Comparison of ENCODE assay signal across 33 cellular contexts in genomic region chr4:107974523-107974922, GRCh38.
"Had no signal": no experiment of that assay in that cellular context is flagged by ENCODE, and none has a peak within 500 bp of the region (broad histone marks: within the 10 kb centered on the region; RNA-seq: fewer than 3 reads in every experiment).

No MANE protein-coding gene starts in this region.

- H3K9me3 ChIP-seq: ascending aorta had no signal

- H3K4me1 Mint-ChIP-seq: activated B cell treated with CpG ODN at 0.5 μM for 24 hours; activated CD4-positive, alpha-beta T cell treated with anti-CD3 and anti-CD28 coated beads, Interleukin-2, amount 10 ng/mL, durations not matched to agents 24 days and 14 days; activated naive CD4-positive, alpha-beta T cell treated with anti-CD3 and anti-CD28 coated beads, Interleukin-2, amount 50 U/mL, for 24 hours; brain had no signal

- H3K4me1 ChIP-seq: ascending aorta had no signal

- H3K27me3 Mint-ChIP-seq: activated CD4-positive, alpha-beta memory T cell treated with anti-CD3 and anti-CD28 coated beads for 36 hours; activated naive CD4-positive, alpha-beta T cell treated with anti-CD3 and anti-CD28 coated beads, Interleukin-2, amount 50 U/mL, for 24 hours; activated naive CD8-positive, alpha-beta T cell; activated naive CD8-positive, alpha-beta T cell treated with anti-CD3 and anti-CD28 coated beads, Interleukin-2, amount 10 ng/mL, durations not matched to agents 7 days and 5 days; activated naive CD8-positive, alpha-beta T cell treated with anti-CD3 and anti-CD28 coated beads, Interleukin-2, amount 50 U/mL, for 24 hours; brain had no signal

- DNase-seq: activated B cell treated with CpG ODN at 0.5 μM for 24 hours; activated CD4-positive, alpha-beta memory T cell treated with anti-CD3 and anti-CD28 coated beads for 36 hours; activated CD4-positive, alpha-beta T cell treated with anti-CD3 and anti-CD28 coated beads, Interleukin-2, amount 10 ng/mL, durations not matched to agents 24 days and 14 days; activated CD4-positive, alpha-beta T cell treated with anti-CD3 and anti-CD28 coated beads, Interleukin-2, amount 50 U/mL, for 1 hour; activated CD4-positive, alpha-beta T cell treated with anti-CD3 and anti-CD28 coated beads, Interleukin-2, amount 50 U/mL, for 4 hours; activated CD4-positive, CD25-positive, alpha-beta regulatory T cell treated with anti-CD3 and anti-CD28 coated beads, Interleukin-2, amount 50 U/mL, for 72 hours; activated CD8-positive, alpha-beta memory T cell treated with anti-CD3 and anti-CD28 coated beads, Interleukin-2, amount 50 U/mL, for 4 hours; activated effector memory CD4-positive, alpha-beta T cell treated with Interleukin-2 at 50 U/mL for 16 hours; activated gamma-delta T cell; activated naive CD4-positive, alpha-beta T cell treated with anti-CD3 and anti-CD28 coated beads, Interleukin-2, amount 10 ng/mL, durations not matched to agents 7 days and 5 days; activated naive CD4-positive, alpha-beta T cell treated with Interleukin-2 at 50 U/mL for 16 hours; activated naive CD8-positive, alpha-beta T cell treated with anti-CD3 and anti-CD28 coated beads, Interleukin-2, amount 10 ng/mL, durations not matched to agents 7 days and 5 days; activated naive CD8-positive, alpha-beta T cell treated with anti-CD3 and anti-CD28 coated beads, Interleukin-2, amount 50 U/mL, for 24 hours; activated T-cell treated with anti-CD3 and anti-CD28 coated beads for 4 hours; activated T-cell treated with anti-CD3 and anti-CD28 coated beads, Interleukin-2, amount 50 U/mL, for 1 hour; activated T-cell treated with anti-CD3 and anti-CD28 coated beads, Interleukin-2, amount 50 U/mL, for 4 hours; activated T-cell treated with anti-CD3 and anti-CD28 coated beads, Interleukin-2, amount 50 U/mL, for 72 hours; amygdala; anterior cingulate cortex; caudate nucleus; SW 1271; T-helper 1 cell; T-helper 9 cell had no signal

- ATAC-seq: activated naive CD8-positive, alpha-beta T cell treated with anti-CD3 and anti-CD28 coated beads, Interleukin-2, amount 50 U/mL, for 24 hours had no signal

- H3K4me3 ChIP-seq: ascending aorta, cardiac muscle cell had no signal

- H3K27me3 ChIP-seq: ascending aorta, cardiac muscle cell had no signal

- H3K9me3 Mint-ChIP-seq: activated CD4-positive, alpha-beta memory T cell treated with anti-CD3 and anti-CD28 coated beads for 36 hours; activated naive CD4-positive, alpha-beta T cell treated with anti-CD3 and anti-CD28 coated beads, Interleukin-2, amount 50 U/mL, for 24 hours; activated T-cell treated with anti-CD3 and anti-CD28 coated beads, Interleukin-2, amount 50 U/mL, for 4 hours; activated T-helper 1 cell treated with anti-CD3 and anti-CD28 coated beads, Interleukin-12 subunit alpha, Interleukin-12 subunit beta, Interleukin-2, Interleukin-4 antibody, amounts not matched to agents 30 ng/mL and 10 ng/mL and 1 ng/mL, durations not matched to agents 14 hours and 24 hours and 36 hours; T-helper 1 cell treated with Interleukin-12 subunit alpha and Interleukin-12 subunit beta and Interleukin-4 antibody, amounts not matched to agents 30 μg/mL and 1 μg/mL, for 36 hours; T-helper 2 cell treated with Interferon-gamma antibody and Interleukin-4, amounts not matched to agents 5 μg/mL and 100 μg/mL, for 36 hours had no signal

- H3K4me3 Mint-ChIP-seq: activated B cell treated with CpG ODN at 0.5 μM for 24 hours; activated CD4-positive, alpha-beta memory T cell treated with anti-CD3 and anti-CD28 coated beads for 36 hours; activated CD4-positive, alpha-beta T cell treated with anti-CD3 and anti-CD28 coated beads, Interleukin-2, amount 10 ng/mL, durations not matched to agents 24 days and 14 days; activated naive CD4-positive, alpha-beta T cell treated with anti-CD3 and anti-CD28 coated beads, Interleukin-2, amount 10 ng/mL, durations not matched to agents 7 days and 5 days; activated naive CD4-positive, alpha-beta T cell treated with anti-CD3 and anti-CD28 coated beads, Interleukin-2, amount 50 U/mL, for 24 hours; activated naive CD8-positive, alpha-beta T cell; activated naive CD8-positive, alpha-beta T cell treated with anti-CD3 and anti-CD28 coated beads, Interleukin-2, amount 10 ng/mL, durations not matched to agents 7 days and 5 days; activated naive CD8-positive, alpha-beta T cell treated with anti-CD3 and anti-CD28 coated beads, Interleukin-2, amount 50 U/mL, for 24 hours; activated T-cell treated with anti-CD3 and anti-CD28 coated beads, Interleukin-2, amount 50 U/mL, for 4 hours; activated T-cell treated with anti-CD3 and anti-CD28 coated beads, Interleukin-2, amount 50 U/mL, for 72 hours; activated T-helper 1 cell treated with anti-CD3 and anti-CD28 coated beads, Interleukin-12 subunit alpha, Interleukin-12 subunit beta, Interleukin-2, Interleukin-4 antibody, amounts not matched to agents 30 ng/mL and 10 ng/mL and 1 ng/mL, durations not matched to agents 14 hours and 24 hours and 36 hours; brain; T-helper 1 cell treated with Interleukin-12 subunit alpha and Interleukin-12 subunit beta and Interleukin-4 antibody, amounts not matched to agents 30 μg/mL and 1 μg/mL, for 36 hours; T-helper 2 cell treated with Interferon-gamma antibody and Interleukin-4, amounts not matched to agents 5 μg/mL and 100 μg/mL, for 36 hours had no signal

- H3K27ac ChIP-seq: ascending aorta, cardiac muscle cell, VCaP had no signal

- H3K36me3 Mint-ChIP-seq: activated CD4-positive, alpha-beta memory T cell treated with anti-CD3 and anti-CD28 coated beads for 36 hours; activated naive CD4-positive, alpha-beta T cell treated with anti-CD3 and anti-CD28 coated beads, Interleukin-2, amount 50 U/mL, for 24 hours; activated naive CD8-positive, alpha-beta T cell; brain had no signal

- H3K27ac Mint-ChIP-seq: activated B cell treated with CpG ODN at 0.5 μM for 24 hours; activated CD4-positive, alpha-beta memory T cell treated with anti-CD3 and anti-CD28 coated beads for 36 hours; activated CD4-positive, alpha-beta T cell treated with anti-CD3 and anti-CD28 coated beads, Interleukin-2, amount 10 ng/mL, durations not matched to agents 24 days and 14 days; activated naive CD4-positive, alpha-beta T cell treated with anti-CD3 and anti-CD28 coated beads, Interleukin-2, amount 10 ng/mL, durations not matched to agents 7 days and 5 days; activated naive CD4-positive, alpha-beta T cell treated with anti-CD3 and anti-CD28 coated beads, Interleukin-2, amount 50 U/mL, for 24 hours; activated naive CD8-positive, alpha-beta T cell; activated naive CD8-positive, alpha-beta T cell treated with anti-CD3 and anti-CD28 coated beads, Interleukin-2, amount 10 ng/mL, durations not matched to agents 7 days and 5 days; activated naive CD8-positive, alpha-beta T cell treated with anti-CD3 and anti-CD28 coated beads, Interleukin-2, amount 50 U/mL, for 24 hours; activated T-cell treated with anti-CD3 and anti-CD28 coated beads, Interleukin-2, amount 50 U/mL, for 72 hours; activated T-helper 1 cell treated with anti-CD3 and anti-CD28 coated beads, Interleukin-12 subunit alpha, Interleukin-12 subunit beta, Interleukin-2, Interleukin-4 antibody, amounts not matched to agents 30 ng/mL and 10 ng/mL and 1 ng/mL, durations not matched to agents 14 hours and 24 hours and 36 hours; activated T-helper 2 cell treated with anti-CD3 and anti-CD28 coated beads, Interferon-gamma antibody, Interleukin-2, Interleukin-4, amounts not matched to agents 10 μg/mL and 5 μg/mL and 100 μg/mL, durations not matched to agents 14 hours and 24 hours and 36 hours; brain; T-helper 1 cell treated with Interleukin-12 subunit alpha and Interleukin-12 subunit beta and Interleukin-4 antibody, amounts not matched to agents 30 μg/mL and 1 μg/mL, for 36 hours; T-helper 2 cell treated with Interferon-gamma antibody and Interleukin-4, amounts not matched to agents 5 μg/mL and 100 μg/mL, for 36 hours had no signal

- H3K36me3 ChIP-seq: ascending aorta, cardiac muscle cell had no signal
